ENCODE assay signal across 14 cellular contexts in genomic region chr2:26363323-26363722, GRCh38. TPM values are rescaled to one million over a fixed set of nuclear protein-coding genes. Genes with fewer than 3 reads are reported as not detected.
DNase-seq lines count a peak whose midpoint lies in the region; ATAC-seq, FAIRE-seq and TF ChIP-seq lines count a peak whose summit lies in the region.
"Had no signal": no experiment of that assay in that cellular context is flagged by ENCODE, and none has a peak within 500 bp of the region (broad histone marks: within the 10 kb centered on the region; RNA-seq: fewer than 3 reads in every experiment).

No MANE protein-coding gene starts in this region.

- ATAC-seq in right lobe of liver = peak; percentile 88 to 99 (median 92)
- ATAC-seq in HG02970 (IDR thresholded peaks at IDR 0.05; ENCODE audit: low FRiP score, unreplicated experiment) = no peak
- ATAC-seq in HG02678 (IDR thresholded peaks at IDR 0.05; ENCODE audit: unreplicated experiment) = no peak
- ATAC-seq in HG03571 (IDR thresholded peaks at IDR 0.05; ENCODE audit: unreplicated experiment) = no peak

- intact Hi-C loops in right lobe of liver (cut with DNase I) = no loop called here

- H3K4me3 ChIP-seq in LNCaP clone FGC (ENCODE audit: low read depth, low read length) (no peak overlapping the region), bronchial epithelial cell (ENCODE audit: low read depth, low read length) (no peak overlapping the region), right lobe of liver (no peak overlapping the region)
- H3K4me3 ChIP-seq: adrenal gland, dorsolateral prefrontal cortex, tibial artery had no signal

- WGBS in right lobe of liver (ENCODE audit: insufficient coverage, low coverage, low lambda C conversion rate, missing lambda C conversion rate) = 48% methylated on average over 4 of the region's 4 CpGs

- H3K4me1 ChIP-seq in right lobe of liver = peaks cover 0 to 11% (median 3%) of the 10 kb centered on the region in 4 donors
- H3K4me1 ChIP-seq: tibial artery had no signal

- no peak for TF ChIP-seq CTCF in LNCaP clone FGC (IDR thresholded peaks at IDR 0.05; ENCODE audit: control insufficient read depth, extremely low read depth, insufficient read depth)
- no peak for TF ChIP-seq CTCF in bronchial epithelial cell (IDR thresholded peaks at IDR 0.05; ENCODE audit: insufficient read depth, low read length, severe bottlenecking)
- TF ChIP-seq CTCF in right lobe of liver (IDR thresholded peaks at IDR 0.05) = no peak

- H3K27me3 ChIP-seq in bronchial epithelial cell (ENCODE audit: control insufficient read depth, insufficient read depth, low read length) = no peaks in the 10 kb centered on the region
- no peaks in the 10 kb centered on the region for H3K27me3 ChIP-seq in right lobe of liver
- H3K27me3 ChIP-seq: adrenal gland, dorsolateral prefrontal cortex, tibial artery had no signal

- H3K36me3 ChIP-seq in bronchial epithelial cell (ENCODE audit: control insufficient read depth, insufficient read depth, low read length) (peaks cover 4% of the 10 kb centered on the region), right lobe of liver (peaks cover 0 to 14% (median 0%) of the 10 kb centered on the region in 4 donors)

- TF ChIP-seq POLR2A in right lobe of liver (IDR thresholded peaks at IDR 0.05) = no peak

- H3K9me3 ChIP-seq in right lobe of liver = no peaks in the 10 kb centered on the region
- H3K9me3 ChIP-seq: adrenal gland, tibial artery had no signal

- peak overlapping the region in 1 of 3 donors; percentile 9 for H3K27ac ChIP-seq in right lobe of liver
- H3K27ac ChIP-seq: adrenal gland, dorsolateral prefrontal cortex, tibial artery had no signal

- DNase-seq in EH (ENCODE audit: low read depth) (peak; percentile 62), LNCaP clone FGC (ENCODE audit: low read depth) (peak; percentile 54), bronchial epithelial cell (ENCODE audit: low read depth) (peak; percentile 45), right lobe of liver (no peak), NCI-H1436 treated with DMSO at 0.1 percent for 48 hours (lab: John Stamatoyannopoulos, UW) (no peak)
- DNase-seq: adrenal gland, dorsolateral prefrontal cortex, Karpas-422, tibial artery had no signal

- FAIRE-seq in bronchial epithelial cell (lab: Jason Lieb, UNC) = no peak

RNA-seq across cellular contexts. Expression of gene ADGRF3, which starts 16.7 kb away (rescaled TPM):
- not detected in 2 replicates for total RNA-seq in bronchial epithelial cell
- total RNA-seq in right lobe of liver = under 1 TPM in 3 of 6 experiments, not detected in 3; 0.07 to 0.51 (median 0.15) TPM

RNA-seq across cellular contexts. Expression of gene SELENOI, which starts 17.4 kb away (rescaled TPM):
- total RNA-seq in bronchial epithelial cell = 28.0 and 32.6 TPM in 2 replicates
- 10 to 100 TPM; 24.1 to 39.1 (median 33.7) TPM for total RNA-seq in right lobe of liver

RNA-seq across cellular contexts. Expression of gene DRC1, which starts 38.4 kb away (rescaled TPM):
- total RNA-seq in bronchial epithelial cell = 0.38 TPM in 1 of 2 replicates, not detected in the other
- total RNA-seq in right lobe of liver = under 1 TPM in 2 of 6 experiments, not detected in 4; 0.31 TPM
- total RNA-seq: activated CD8-positive, alpha-beta memory T cell treated with anti-CD3 and anti-CD28 coated beads for 36 hours; T-helper 1 cell treated with Interleukin-12 subunit alpha and Interleukin-12 subunit beta and Interleukin-4 antibody, amounts not matched to agents 30 ng/mL and 1 ng/mL, for 36 hours had no signal

Comparison
In these comparisons a context has a peak if more than half of its experiments do, and no peak if none do; other contexts are left out.
1. DNase-seq: peak in EH (single experiment), LNCaP clone FGC (single experiment) and bronchial epithelial cell (single experiment); none in right lobe of liver (0 of 3) and NCI-H1436 treated with DMSO at 0.1 percent for 48 hours (single experiment).
2. ATAC-seq: peak in right lobe of liver (4 of 4); none in HG02970 (single experiment), HG02678 (single experiment) and HG03571 (single experiment).